ENCODE assay signal across 19 cellular contexts in genomic region chr11:122421684-122422083, GRCh38.
"Had no signal": no experiment of that assay in that cellular context is flagged by ENCODE, and none has a peak within 500 bp of the region (broad histone marks: within the 10 kb centered on the region; RNA-seq: fewer than 3 reads in every experiment).

No MANE protein-coding gene starts in this region.

- H3K27me3 ChIP-seq: dorsolateral prefrontal cortex, esophagus muscularis mucosa, hepatocyte, ovary, right atrium auricular region, transverse colon had no signal

- DNase-seq: cortex of kidney; dorsolateral prefrontal cortex; effector memory CD4-positive, alpha-beta T cell; foreskin fibroblast; head of caudate nucleus; kidney glomerular epithelial cell; natural killer cell; nucleus accumbens; ovary; small intestine; stimulated activated CD4-positive, alpha-beta T cell treated with anti-CD3 and anti-CD28 coated beads, Interleukin-4, amount 100 ng/mL, for 4 hours; stimulated activated naive B cell treated with anti-CD40 and anti-IgM and Interleukin-4, amounts not matched to agents 10 μg/mL and 1 μg/mL and 100 μg/mL, for 72 hours; stimulated activated naive CD8-positive, alpha-beta T cell treated with anti-CD3 and anti-CD28 coated beads, Interleukin-15, amount 100 ng/mL, for 72 hours; transverse colon had no signal

- H3K36me3 ChIP-seq: esophagus muscularis mucosa, ovary, right atrium auricular region, thoracic aorta, transverse colon had no signal

- H3K4me2 ChIP-seq: hepatocyte had no signal

- H3K27ac ChIP-seq: dorsolateral prefrontal cortex, epithelial cell of prostate, esophagus muscularis mucosa, hepatocyte, ovary, right atrium auricular region, thoracic aorta, transverse colon had no signal

- H3K4me1 ChIP-seq: esophagus muscularis mucosa, right atrium auricular region, transverse colon had no signal

- H2AFZ ChIP-seq: hepatocyte had no signal

- H3K4me3 ChIP-seq: dorsolateral prefrontal cortex, esophagus muscularis mucosa, hepatocyte, ovary, right atrium auricular region, thoracic aorta, transverse colon had no signal

- ATAC-seq: natural killer cell; stimulated activated naive B cell treated with anti-CD40 and anti-IgM and Interleukin-4, amounts not matched to agents 10 μg/mL and 1 μg/mL and 100 μg/mL, for 72 hours; stimulated activated naive CD8-positive, alpha-beta T cell treated with anti-CD3 and anti-CD28 coated beads, Interleukin-15, amount 100 ng/mL, for 72 hours had no signal

- H3K79me2 ChIP-seq: hepatocyte had no signal

- H3K9me3 ChIP-seq: esophagus muscularis mucosa, ovary, right atrium auricular region, thoracic aorta, transverse colon had no signal
